Comparison of ENCODE assay signal across 19 cellular contexts in the genomic region with DNA sequence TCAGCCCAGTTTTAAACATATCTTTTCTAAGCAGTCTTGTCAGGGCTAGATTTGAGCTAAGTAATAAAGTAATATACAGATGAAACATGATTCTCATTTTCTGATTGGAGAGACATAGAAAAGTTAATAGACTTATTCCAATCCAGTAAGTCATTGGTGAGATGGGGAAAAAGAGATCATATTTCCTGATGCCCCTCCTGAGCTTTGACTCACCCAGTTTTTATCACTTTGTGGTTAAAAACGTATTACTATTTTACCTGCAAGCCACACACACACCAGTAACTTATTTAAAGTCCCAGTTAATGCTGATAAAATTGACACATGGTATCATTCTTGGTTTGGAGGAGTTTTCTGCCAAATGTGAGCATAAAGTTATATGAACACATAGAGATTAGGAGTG.
A peak's percentile ranks its signal among the peaks of the same experiment; 100 is the strongest.
DNase-seq lines count a peak whose midpoint lies in the region; ATAC-seq and TF ChIP-seq lines count a peak whose summit lies in the region.
"Had no signal": no experiment of that assay in that cellular context is flagged by ENCODE, and none has a peak within 500 bp of the region (broad histone marks: within the 10 kb centered on the region; RNA-seq: fewer than 3 reads in every experiment).

No MANE protein-coding gene starts in this region.

- no peak overlapping the region for H3K4me3 ChIP-seq in thyroid gland (replicated peaks in 1 of 3)
- H3K4me3 ChIP-seq: SJSA1 had no signal

- H3K4me3 Mint-ChIP-seq in activated T-helper 2 cell treated with anti-CD3 and anti-CD28 coated beads, Interferon-gamma antibody, Interleukin-2, Interleukin-4, amounts not matched to agents 10 μg/mL and 5 μg/mL and 100 μg/mL, durations not matched to agents 14 hours and 24 hours and 36 hours (ENCODE audit: low read depth), result no peak overlapping the region
- H3K4me3 Mint-ChIP-seq: B cell; CD4-positive, CD25-positive, alpha-beta regulatory T cell; HFFc6; IgD-negative memory B cell had no signal

- H3K4me1 Mint-ChIP-seq in activated T-helper 2 cell treated with anti-CD3 and anti-CD28 coated beads, Interferon-gamma antibody, Interleukin-2, Interleukin-4, amounts not matched to agents 10 μg/mL and 5 μg/mL and 100 μg/mL, durations not matched to agents 14 hours and 24 hours and 36 hours (ENCODE audit: low read depth), result peaks cover 46% of the 10 kb centered on the region

- peak overlapping the region; percentile 72 to 90 (median 87) for H3K27ac ChIP-seq in thyroid gland
- H3K27ac ChIP-seq: SJSA1 had no signal

- no peaks in the 10 kb centered on the region for H3K9me3 Mint-ChIP-seq in activated T-helper 2 cell treated with anti-CD3 and anti-CD28 coated beads, Interferon-gamma antibody, Interleukin-2, Interleukin-4, amounts not matched to agents 10 μg/mL and 5 μg/mL and 100 μg/mL, durations not matched to agents 14 hours and 24 hours and 36 hours
- H3K9me3 Mint-ChIP-seq: IgD-negative memory B cell had no signal

- intact Hi-C loops in activated T-helper 2 cell treated with anti-CD3 and anti-CD28 coated beads, Interferon-gamma antibody, Interleukin-2, Interleukin-4, amounts not matched to agents 10 μg/mL and 5 μg/mL and 100 μg/mL, durations not matched to agents 14 hours and 24 hours and 36 hours (cut with micrococcal nuclease), result loop anchor here (10.0 kb wide), 1 partner anchor 727 kb away; no protein-coding TSS in a partner anchor
- intact Hi-C loops in thyroid gland (cut with DNase I), result no loop called here

- no peaks in the 10 kb centered on the region for H3K36me3 ChIP-seq in thyroid gland
- H3K36me3 ChIP-seq: SJSA1 had no signal

- no peaks in the 10 kb centered on the region for H3K27me3 ChIP-seq in thyroid gland
- H3K27me3 ChIP-seq: SJSA1 had no signal

- H3K27me3 Mint-ChIP-seq in activated T-helper 2 cell treated with anti-CD3 and anti-CD28 coated beads, Interferon-gamma antibody, Interleukin-2, Interleukin-4, amounts not matched to agents 10 μg/mL and 5 μg/mL and 100 μg/mL, durations not matched to agents 14 hours and 24 hours and 36 hours (ENCODE audit: low read depth), result peaks cover 3% of the 10 kb centered on the region
- H3K27me3 Mint-ChIP-seq: B cell; CD4-positive, CD25-positive, alpha-beta regulatory T cell; IgD-negative memory B cell had no signal

- H3K9me3 ChIP-seq in thyroid gland, result no peaks in the 10 kb centered on the region
- H3K9me3 ChIP-seq: SJSA1 had no signal

- TF ChIP-seq CTCF in thyroid gland (IDR thresholded peaks at IDR 0.05), result no peak

- ATAC-seq in GM21423 (IDR thresholded peaks at IDR 0.05; ENCODE audit: unreplicated experiment), result no peak
- ATAC-seq: PC-3 had no signal

- H3K4me1 ChIP-seq in thyroid gland, result peaks cover 15 to 48% of the 10 kb centered on the region in 2 donors

- WGBS in thyroid gland, 2 donors, result 57 to 72% methylated on average over 1 of the region's 1 CpG

- no peak for TF ChIP-seq POLR2A in thyroid gland (IDR thresholded peaks at IDR 0.05)

- no peaks in the 10 kb centered on the region for H3K36me3 Mint-ChIP-seq in activated T-helper 2 cell treated with anti-CD3 and anti-CD28 coated beads, Interferon-gamma antibody, Interleukin-2, Interleukin-4, amounts not matched to agents 10 μg/mL and 5 μg/mL and 100 μg/mL, durations not matched to agents 14 hours and 24 hours and 36 hours (ENCODE audit: low read depth)
- H3K36me3 Mint-ChIP-seq: CD4-positive, CD25-positive, alpha-beta regulatory T cell; IgD-negative memory B cell had no signal

- H3K27ac Mint-ChIP-seq in activated T-helper 2 cell treated with anti-CD3 and anti-CD28 coated beads, Interferon-gamma antibody, Interleukin-2, Interleukin-4, amounts not matched to agents 10 μg/mL and 5 μg/mL and 100 μg/mL, durations not matched to agents 14 hours and 24 hours and 36 hours, result peak overlapping the region; percentile 81
- H3K27ac Mint-ChIP-seq: B cell; CD4-positive, CD25-positive, alpha-beta regulatory T cell; HFFc6; IgD-negative memory B cell had no signal

- peak; percentile 69 for DNase-seq in M059J (ENCODE audit: low read depth)
- no peak for DNase-seq in activated T-helper 2 cell treated with anti-CD3 and anti-CD28 coated beads, Interferon-gamma antibody, Interleukin-2, Interleukin-4, amounts not matched to agents 10 μg/mL and 5 μg/mL and 100 μg/mL, durations not matched to agents 14 hours and 24 hours and 36 hours (ENCODE audit: low spot score)
- peak; percentile 82 for DNase-seq in kidney tubule cell (ENCODE audit: low spot score)
- DNase-seq in thyroid gland, result no peak
- DNase-seq in EL, result no peak
- DNase-seq in NCI-H2081 (lab: John Stamatoyannopoulos, UW), result no peak
- DNase-seq: CD4-positive, CD25-positive, alpha-beta regulatory T cell; DMS79; HFFc6; Kasumi-1; NCI-H1105 treated with DMSO at 0.1 percent for 48 hours; NCI-H1694 treated with DMSO at 0.1 percent for 48 hours; NCI-H446 treated with DMSO at 0.1 percent for 48 hours; NCI-H774; PC-3 had no signal

Comparison
In these comparisons a context has a peak if more than half of its experiments do, and no peak if none do; other contexts are left out.
1. DNase-seq: peak in M059J (single experiment) and kidney tubule cell (single experiment); none in activated T-helper 2 cell treated with anti-CD3 and anti-CD28 coated beads, Interferon-gamma antibody, Interleukin-2, Interleukin-4, amounts not matched to agents 10 μg/mL and 5 μg/mL and 100 μg/mL, durations not matched to agents 14 hours and 24 hours and 36 hours (single experiment), thyroid gland (0 of 2), EL (single experiment) and NCI-H2081 (0 of 2).